1 cellular context compared by ENCODE assay signal in the genomic region with DNA sequence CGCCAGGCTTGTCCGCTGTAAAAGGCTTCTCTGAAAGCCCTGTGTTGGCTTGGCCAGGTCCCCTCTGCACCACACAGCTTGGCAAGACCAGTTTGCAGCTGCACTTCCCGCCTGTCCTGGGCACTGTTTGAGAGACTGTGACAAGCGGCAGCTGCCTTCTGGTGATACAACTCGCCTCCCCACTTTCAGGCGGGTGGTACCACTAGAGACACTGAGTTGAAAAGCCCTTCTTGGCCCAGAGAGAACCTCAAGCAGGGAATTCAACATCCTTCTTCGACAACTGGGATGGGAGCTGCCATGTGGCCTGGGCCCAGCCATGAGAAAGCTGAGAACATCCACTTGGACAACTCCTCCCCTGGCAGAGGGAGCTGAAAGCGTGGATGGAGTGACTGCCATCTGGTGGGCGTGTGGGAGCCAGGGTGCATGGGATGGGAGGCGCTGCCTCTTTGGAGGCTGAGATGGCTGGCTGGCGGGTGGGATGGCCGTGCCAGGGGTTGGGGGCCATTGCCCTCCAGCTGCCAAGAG.
TF ChIP-seq lines count a peak whose summit lies in the region.

No MANE protein-coding gene starts in this region.

TF ChIP-seq in GM23338, 12 proteins besides CTCF, POLR2A, EP300 and RAD21 (continued from another document):
- TF ChIP-seq, protein P1, sequence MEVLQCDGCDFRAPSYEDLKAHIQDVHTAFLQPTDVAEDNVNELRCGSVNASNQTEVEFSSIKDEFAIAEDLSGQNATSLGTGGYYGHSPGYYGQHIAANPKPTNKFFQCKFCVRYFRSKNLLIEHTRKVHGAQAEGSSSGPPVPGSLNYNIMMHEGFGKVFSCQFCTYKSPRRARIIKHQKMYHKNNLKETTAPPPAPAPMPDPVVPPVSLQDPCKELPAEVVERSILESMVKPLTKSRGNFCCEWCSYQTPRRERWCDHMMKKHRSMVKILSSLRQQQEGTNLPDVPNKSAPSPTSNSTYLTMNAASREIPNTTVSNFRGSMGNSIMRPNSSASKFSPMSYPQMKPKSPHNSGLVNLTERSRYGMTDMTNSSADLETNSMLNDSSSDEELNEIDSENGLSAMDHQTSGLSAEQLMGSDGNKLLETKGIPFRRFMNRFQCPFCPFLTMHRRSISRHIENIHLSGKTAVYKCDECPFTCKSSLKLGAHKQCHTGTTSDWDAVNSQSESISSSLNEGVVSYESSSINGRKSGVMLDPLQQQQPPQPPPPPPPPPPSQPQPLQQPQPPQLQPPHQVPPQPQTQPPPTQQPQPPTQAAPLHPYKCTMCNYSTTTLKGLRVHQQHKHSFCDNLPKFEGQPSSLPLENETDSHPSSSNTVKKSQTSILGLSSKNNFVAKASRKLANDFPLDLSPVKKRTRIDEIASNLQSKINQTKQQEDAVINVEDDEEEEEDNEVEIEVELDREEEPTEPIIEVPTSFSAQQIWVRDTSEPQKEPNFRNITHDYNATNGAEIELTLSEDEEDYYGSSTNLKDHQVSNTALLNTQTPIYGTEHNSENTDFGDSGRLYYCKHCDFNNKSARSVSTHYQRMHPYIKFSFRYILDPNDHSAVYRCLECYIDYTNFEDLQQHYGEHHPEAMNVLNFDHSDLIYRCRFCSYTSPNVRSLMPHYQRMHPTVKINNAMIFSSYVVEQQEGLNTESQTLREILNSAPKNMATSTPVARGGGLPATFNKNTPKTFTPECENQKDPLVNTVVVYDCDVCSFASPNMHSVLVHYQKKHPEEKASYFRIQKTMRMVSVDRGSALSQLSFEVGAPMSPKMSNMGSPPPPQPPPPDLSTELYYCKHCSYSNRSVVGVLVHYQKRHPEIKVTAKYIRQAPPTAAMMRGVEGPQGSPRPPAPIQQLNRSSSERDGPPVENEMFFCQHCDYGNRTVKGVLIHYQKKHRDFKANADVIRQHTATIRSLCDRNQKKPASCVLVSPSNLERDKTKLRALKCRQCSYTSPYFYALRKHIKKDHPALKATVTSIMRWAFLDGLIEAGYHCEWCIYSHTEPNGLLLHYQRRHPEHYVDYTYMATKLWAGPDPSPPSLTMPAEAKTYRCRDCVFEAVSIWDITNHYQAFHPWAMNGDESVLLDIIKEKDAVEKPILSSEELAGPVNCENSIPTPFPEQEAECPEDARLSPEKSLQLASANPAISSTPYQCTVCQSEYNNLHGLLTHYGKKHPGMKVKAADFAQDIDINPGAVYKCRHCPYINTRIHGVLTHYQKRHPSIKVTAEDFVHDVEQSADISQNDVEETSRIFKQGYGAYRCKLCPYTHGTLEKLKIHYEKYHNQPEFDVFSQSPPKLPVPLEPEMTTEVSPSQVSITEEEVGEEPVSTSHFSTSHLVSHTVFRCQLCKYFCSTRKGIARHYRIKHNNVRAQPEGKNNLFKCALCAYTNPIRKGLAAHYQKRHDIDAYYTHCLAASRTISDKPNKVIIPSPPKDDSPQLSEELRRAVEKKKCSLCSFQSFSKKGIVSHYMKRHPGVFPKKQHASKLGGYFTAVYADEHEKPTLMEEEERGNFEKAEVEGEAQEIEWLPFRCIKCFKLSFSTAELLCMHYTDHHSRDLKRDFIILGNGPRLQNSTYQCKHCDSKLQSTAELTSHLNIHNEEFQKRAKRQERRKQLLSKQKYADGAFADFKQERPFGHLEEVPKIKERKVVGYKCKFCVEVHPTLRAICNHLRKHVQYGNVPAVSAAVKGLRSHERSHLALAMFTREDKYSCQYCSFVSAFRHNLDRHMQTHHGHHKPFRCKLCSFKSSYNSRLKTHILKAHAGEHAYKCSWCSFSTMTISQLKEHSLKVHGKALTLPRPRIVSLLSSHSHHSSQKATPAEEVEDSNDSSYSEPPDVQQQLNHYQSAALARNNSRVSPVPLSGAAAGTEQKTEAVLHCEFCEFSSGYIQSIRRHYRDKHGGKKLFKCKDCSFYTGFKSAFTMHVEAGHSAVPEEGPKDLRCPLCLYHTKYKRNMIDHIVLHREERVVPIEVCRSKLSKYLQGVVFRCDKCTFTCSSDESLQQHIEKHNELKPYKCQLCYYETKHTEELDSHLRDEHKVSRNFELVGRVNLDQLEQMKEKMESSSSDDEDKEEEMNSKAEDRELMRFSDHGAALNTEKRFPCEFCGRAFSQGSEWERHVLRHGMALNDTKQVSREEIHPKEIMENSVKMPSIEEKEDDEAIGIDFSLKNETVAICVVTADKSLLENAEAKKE (CRISPR knock-in tag; IDR thresholded peaks at IDR 0.05): no peak
- TF ChIP-seq, protein P2, sequence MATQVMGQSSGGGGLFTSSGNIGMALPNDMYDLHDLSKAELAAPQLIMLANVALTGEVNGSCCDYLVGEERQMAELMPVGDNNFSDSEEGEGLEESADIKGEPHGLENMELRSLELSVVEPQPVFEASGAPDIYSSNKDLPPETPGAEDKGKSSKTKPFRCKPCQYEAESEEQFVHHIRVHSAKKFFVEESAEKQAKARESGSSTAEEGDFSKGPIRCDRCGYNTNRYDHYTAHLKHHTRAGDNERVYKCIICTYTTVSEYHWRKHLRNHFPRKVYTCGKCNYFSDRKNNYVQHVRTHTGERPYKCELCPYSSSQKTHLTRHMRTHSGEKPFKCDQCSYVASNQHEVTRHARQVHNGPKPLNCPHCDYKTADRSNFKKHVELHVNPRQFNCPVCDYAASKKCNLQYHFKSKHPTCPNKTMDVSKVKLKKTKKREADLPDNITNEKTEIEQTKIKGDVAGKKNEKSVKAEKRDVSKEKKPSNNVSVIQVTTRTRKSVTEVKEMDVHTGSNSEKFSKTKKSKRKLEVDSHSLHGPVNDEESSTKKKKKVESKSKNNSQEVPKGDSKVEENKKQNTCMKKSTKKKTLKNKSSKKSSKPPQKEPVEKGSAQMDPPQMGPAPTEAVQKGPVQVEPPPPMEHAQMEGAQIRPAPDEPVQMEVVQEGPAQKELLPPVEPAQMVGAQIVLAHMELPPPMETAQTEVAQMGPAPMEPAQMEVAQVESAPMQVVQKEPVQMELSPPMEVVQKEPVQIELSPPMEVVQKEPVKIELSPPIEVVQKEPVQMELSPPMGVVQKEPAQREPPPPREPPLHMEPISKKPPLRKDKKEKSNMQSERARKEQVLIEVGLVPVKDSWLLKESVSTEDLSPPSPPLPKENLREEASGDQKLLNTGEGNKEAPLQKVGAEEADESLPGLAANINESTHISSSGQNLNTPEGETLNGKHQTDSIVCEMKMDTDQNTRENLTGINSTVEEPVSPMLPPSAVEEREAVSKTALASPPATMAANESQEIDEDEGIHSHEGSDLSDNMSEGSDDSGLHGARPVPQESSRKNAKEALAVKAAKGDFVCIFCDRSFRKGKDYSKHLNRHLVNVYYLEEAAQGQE (IDR thresholded peaks at IDR 0.05; ENCODE audit: unreplicated experiment): no peak
- TF ChIP-seq NANOG (IDR thresholded peaks at IDR 0.05; ENCODE audit: borderline replicate concordance): no peak
- TF ChIP-seq POLR2AphosphoS5 (IDR thresholded peaks at IDR 0.05; ENCODE audit: low read depth): no peak
- TF ChIP-seq, protein P3, sequence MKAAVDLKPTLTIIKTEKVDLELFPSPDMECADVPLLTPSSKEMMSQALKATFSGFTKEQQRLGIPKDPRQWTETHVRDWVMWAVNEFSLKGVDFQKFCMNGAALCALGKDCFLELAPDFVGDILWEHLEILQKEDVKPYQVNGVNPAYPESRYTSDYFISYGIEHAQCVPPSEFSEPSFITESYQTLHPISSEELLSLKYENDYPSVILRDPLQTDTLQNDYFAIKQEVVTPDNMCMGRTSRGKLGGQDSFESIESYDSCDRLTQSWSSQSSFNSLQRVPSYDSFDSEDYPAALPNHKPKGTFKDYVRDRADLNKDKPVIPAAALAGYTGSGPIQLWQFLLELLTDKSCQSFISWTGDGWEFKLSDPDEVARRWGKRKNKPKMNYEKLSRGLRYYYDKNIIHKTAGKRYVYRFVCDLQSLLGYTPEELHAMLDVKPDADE (IDR thresholded peaks at IDR 0.05): no peak
- no peak for TF ChIP-seq CREB1 (CRISPR knock-in tag; IDR thresholded peaks at IDR 0.05; ENCODE audit: low read depth)
- TF ChIP-seq EZH2phosphoT487 (IDR thresholded peaks at IDR 0.05; ENCODE audit: unreplicated experiment): no peak
- TF ChIP-seq ZNF114 (CRISPR knock-in tag; IDR thresholded peaks at IDR 0.05): no peak
TF ChIP-seq in GM23338: peak in this region for 0.
